ENCODE assay signal across 19 cellular contexts in the genomic region with DNA sequence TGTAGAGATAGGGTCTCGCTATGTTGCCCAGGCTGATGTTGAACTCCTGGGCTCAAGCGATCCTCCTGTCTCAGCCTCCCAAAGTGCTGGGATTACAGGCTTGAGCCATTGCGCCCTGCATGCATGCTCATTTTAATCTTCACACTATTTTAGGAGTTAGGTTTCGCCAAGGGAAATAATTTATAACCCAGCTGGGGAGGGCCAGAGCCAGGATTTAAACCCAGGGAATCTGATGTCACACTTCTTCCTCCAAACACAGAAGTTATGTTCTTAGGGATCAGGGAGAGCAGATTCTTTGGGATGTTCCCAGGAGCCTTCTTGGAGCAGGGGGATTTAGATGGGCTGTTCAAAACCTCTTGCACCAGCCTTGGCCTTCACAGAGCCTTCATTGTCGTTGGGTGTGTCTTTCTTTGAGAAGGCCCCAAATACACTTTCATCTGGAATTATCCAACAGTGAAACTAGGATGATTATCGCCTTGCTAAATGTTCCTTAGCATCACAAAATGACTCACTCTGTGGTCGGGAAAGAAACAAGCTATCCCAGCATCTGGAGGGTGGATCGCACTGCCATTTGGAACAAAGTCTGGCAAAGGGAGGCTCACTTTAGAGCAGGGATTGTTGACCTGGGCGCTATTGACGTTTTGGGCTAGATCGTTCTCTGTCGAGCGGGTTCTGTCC. TPM values are rescaled to one million over a fixed set of nuclear protein-coding genes. Genes with fewer than 3 reads are reported as not detected.
DNase-seq lines count a peak whose midpoint lies in the region; TF ChIP-seq lines count a peak whose summit lies in the region.
"Had no signal": no experiment of that assay in that cellular context is flagged by ENCODE, and none has a peak within 500 bp of the region (broad histone marks: within the 10 kb centered on the region; RNA-seq: fewer than 3 reads in every experiment).

No MANE protein-coding gene starts in this region.

- no peaks in the 10 kb centered on the region for H3K9me2 ChIP-seq in SK-N-SH

- TF ChIP-seq CTCF in AG10803 (conservative IDR thresholded peaks at IDR 0.05; ENCODE audit: low read length) (no peak), fibroblast of mammary gland (conservative IDR thresholded peaks at IDR 0.05; ENCODE audit: control insufficient read depth, insufficient read depth, low read depth, low read length) (no peak), sigmoid colon (IDR thresholded peaks at IDR 0.05) (no peak), SK-N-SH (IDR thresholded peaks at IDR 0.05) (no peak), spleen (IDR thresholded peaks at IDR 0.05 in 8 of 11, conservative IDR thresholded peaks at IDR 0.05 in 3 of 11) (no peak)

- CTCF ChIA-PET in SK-N-SH (lab: Yijun Ruan, JAX) = no interaction called here
- CTCF ChIA-PET in CD4-positive, alpha-beta memory T cell (lab: Charles Lee; ENCODE audit: partially characterized antibody) = no interaction called here

- no peaks in the 10 kb centered on the region for H3K79me2 ChIP-seq in SK-N-SH (ENCODE audit: insufficient read depth)

- no peaks in the 10 kb centered on the region for H3K36me3 Mint-ChIP-seq in CD4-positive, alpha-beta memory T cell
- H3K36me3 Mint-ChIP-seq: immature natural killer cell; stimulated activated naive B cell treated with anti-CD40 and anti-IgM and Interleukin-4, amounts not matched to agents 10 μg/mL and 1 μg/mL and 100 μg/mL, for 72 hours had no signal

- H3K4me2 ChIP-seq in SK-N-SH = no peak overlapping the region
- H3K4me2 ChIP-seq: PC-9 had no signal

- H3K36me3 ChIP-seq in sigmoid colon = no peaks in the 10 kb centered on the region
- no peaks in the 10 kb centered on the region for H3K36me3 ChIP-seq in SK-N-SH (replicated peaks in 1 of 2; ENCODE audit: control insufficient read depth in 1 of 2, insufficient read depth in 2 of 2, low read length in 1 of 2)
- no peaks in the 10 kb centered on the region for H3K36me3 ChIP-seq in CD4-positive, alpha-beta memory T cell (ENCODE audit: insufficient read depth, low read length)
- no peaks in the 10 kb centered on the region for H3K36me3 ChIP-seq in spleen
- H3K36me3 ChIP-seq: neutrophil, upper lobe of right lung had no signal

- no peak overlapping the region for H3K4me3 ChIP-seq in AG10803 (ENCODE audit: low read length)
- no peak overlapping the region for H3K4me3 ChIP-seq in fibroblast of mammary gland (ENCODE audit: control insufficient read depth, low read depth, low read length)
- H3K4me3 ChIP-seq in sigmoid colon = no peak overlapping the region
- no peak overlapping the region for H3K4me3 ChIP-seq in SK-N-SH (ENCODE audit: low read depth in 2 of 2, low read length in 1 of 2)
- H3K4me3 ChIP-seq in CD4-positive, alpha-beta memory T cell (ENCODE audit: low read length in 2 of 2) = no peak overlapping the region
- H3K4me3 ChIP-seq in spleen = no peak overlapping the region
- H3K4me3 ChIP-seq: PC-9, upper lobe of right lung had no signal

- no peaks in the 10 kb centered on the region for H3K9me3 ChIP-seq in sigmoid colon
- no peaks in the 10 kb centered on the region for H3K9me3 ChIP-seq in SK-N-SH
- no peaks in the 10 kb centered on the region for H3K9me3 ChIP-seq in CD4-positive, alpha-beta memory T cell (ENCODE audit: control insufficient read depth in 1 of 2, low read length in 2 of 2)
- no peaks in the 10 kb centered on the region for H3K9me3 ChIP-seq in spleen
- H3K9me3 ChIP-seq: neutrophil, upper lobe of right lung had no signal

- no peaks in the 10 kb centered on the region for H3K27me3 Mint-ChIP-seq in CD4-positive, alpha-beta memory T cell
- H3K27me3 Mint-ChIP-seq: stimulated activated naive B cell treated with anti-CD40 and anti-IgM and Interleukin-4, amounts not matched to agents 10 μg/mL and 1 μg/mL and 100 μg/mL, for 72 hours had no signal

- POLR2A ChIA-PET in SK-N-SH (lab: Yijun Ruan, JAX) = no interaction called here
- POLR2A ChIA-PET in CD4-positive, alpha-beta memory T cell (lab: Charles Lee; ENCODE audit: partially characterized antibody) = no interaction called here

- WGBS in sigmoid colon, 2 donors = 82 to 86% methylated on average over 13 of the region's 13 CpGs
- 83% methylated on average over 13 of the region's 13 CpGs for WGBS in SK-N-SH (ENCODE audit: low lambda C conversion rate)
- 89 to 96% (median 94%) methylated on average over 13 of the region's 13 CpGs for WGBS in spleen, 5 donors

- TF ChIP-seq EP300 in sigmoid colon (IDR thresholded peaks at IDR 0.05) = no peak
- TF ChIP-seq EP300 in SK-N-SH (IDR thresholded peaks at IDR 0.05; ENCODE audit: borderline replicate concordance in 1 of 2, low read depth in 1 of 2, low read length in 1 of 2) = no peak

- H4K20me1 ChIP-seq in SK-N-SH (ENCODE audit: insufficient read depth) = no peaks in the 10 kb centered on the region

- peak overlapping the region; percentile 18 to 62 (median 38) for H3K27ac ChIP-seq in sigmoid colon
- H3K27ac ChIP-seq in SK-N-SH (ENCODE audit: low read depth in 2 of 2, low read length in 1 of 2) = no peak overlapping the region
- no peak overlapping the region for H3K27ac ChIP-seq in CD4-positive, alpha-beta memory T cell (ENCODE audit: low read depth, low read length)
- no peak overlapping the region for H3K27ac ChIP-seq in spleen
- H3K27ac ChIP-seq: neutrophil, PC-9, upper lobe of right lung had no signal

- no peak overlapping the region for H3K9ac ChIP-seq in SK-N-SH

- no peaks in the 10 kb centered on the region for H3K9me3 Mint-ChIP-seq in CD4-positive, alpha-beta memory T cell
- H3K9me3 Mint-ChIP-seq: activated T-cell treated with anti-CD3 and anti-CD28 coated beads, Interleukin-2, amount 50 U/mL, for 72 hours; immature natural killer cell; stimulated activated naive B cell treated with anti-CD40 and anti-IgM and Interleukin-4, amounts not matched to agents 10 μg/mL and 1 μg/mL and 100 μg/mL, for 72 hours had no signal

- H3F3A ChIP-seq in SK-N-SH (replicated peaks; ENCODE audit: insufficient read depth) = no peaks in the 10 kb centered on the region

- no peak for TF ChIP-seq RAD21 in SK-N-SH (IDR thresholded peaks at IDR 0.05; ENCODE audit: low read length)

- H3K4me1 ChIP-seq in sigmoid colon = no peaks in the 10 kb centered on the region
- no peaks in the 10 kb centered on the region for H3K4me1 ChIP-seq in SK-N-SH (ENCODE audit: control insufficient read depth in 1 of 2, insufficient read depth in 2 of 2, low read depth in 1 of 2, low read length in 1 of 2)
- no peaks in the 10 kb centered on the region for H3K4me1 ChIP-seq in CD4-positive, alpha-beta memory T cell (ENCODE audit: insufficient read depth, low read length)
- no peaks in the 10 kb centered on the region for H3K4me1 ChIP-seq in spleen
- H3K4me1 ChIP-seq: upper lobe of right lung had no signal

- intact Hi-C loops in sigmoid colon (cut with DNase I) (no loop called here), spleen (cut with DNase I; ENCODE audit: low total_unique reads) (no loop called here)
- intact Hi-C loops in CD4-positive, alpha-beta memory T cell (cut with micrococcal nuclease) = no loop called here

- H3K27ac Mint-ChIP-seq in CD4-positive, alpha-beta memory T cell = peak overlapping the region in 1 of 7 donors; percentile 19
- H3K27ac Mint-ChIP-seq: activated T-cell treated with anti-CD3 and anti-CD28 coated beads, Interleukin-2, amount 50 U/mL, for 72 hours; immature natural killer cell; stimulated activated naive B cell treated with anti-CD40 and anti-IgM and Interleukin-4, amounts not matched to agents 10 μg/mL and 1 μg/mL and 100 μg/mL, for 72 hours had no signal

- TF ChIP-seq POLR2A in sigmoid colon (IDR thresholded peaks at IDR 0.05) = no peak
- TF ChIP-seq POLR2A in spleen (IDR thresholded peaks at IDR 0.05) = no peak

- H3K27me3 ChIP-seq in sigmoid colon (no peaks in the 10 kb centered on the region), SK-N-SH (ENCODE audit: insufficient read depth) (no peaks in the 10 kb centered on the region), spleen (replicated peaks in 1 of 7) (no peaks in the 10 kb centered on the region)
- no peaks in the 10 kb centered on the region for H3K27me3 ChIP-seq in CD4-positive, alpha-beta memory T cell (ENCODE audit: insufficient read depth, low read length)
- H3K27me3 ChIP-seq: neutrophil, upper lobe of right lung had no signal

- DNase-seq in AG10803 (ENCODE audit: low read depth) (peak; percentile 74), LHCN-M2 (ENCODE audit: low read depth) (peak; percentile 77), fibroblast of mammary gland (ENCODE audit: low read depth) (peak; percentile 73), sigmoid colon (peak; percentile 69), SK-N-SH (no peak), NOMO-1 (lab: John Stamatoyannopoulos, UW; ENCODE audit: unreplicated experiment in 2 of 2) (no peak), spleen (no peak)
- DNase-seq in CD4-positive, alpha-beta memory T cell = no peak
- DNase-seq: activated CD4-positive, alpha-beta T cell treated with anti-CD3 and anti-CD28 coated beads, Interleukin-2, amount 50 U/mL, for 48 hours; activated T-cell treated with anti-CD3 and anti-CD28 coated beads, Interleukin-2, amount 50 U/mL, for 72 hours; AML-193; Calu3; immature natural killer cell; NCI-H187; NCI-H510A treated with DMSO at 0.1 percent for 48 hours; PC-9; stimulated activated naive B cell treated with anti-CD40 and anti-IgM and Interleukin-4, amounts not matched to agents 10 μg/mL and 1 μg/mL and 100 μg/mL, for 72 hours; upper lobe of right lung had no signal

- no peak overlapping the region for H3K4me3 Mint-ChIP-seq in CD4-positive, alpha-beta memory T cell
- H3K4me3 Mint-ChIP-seq: activated T-cell treated with anti-CD3 and anti-CD28 coated beads, Interleukin-2, amount 50 U/mL, for 72 hours; immature natural killer cell; stimulated activated naive B cell treated with anti-CD40 and anti-IgM and Interleukin-4, amounts not matched to agents 10 μg/mL and 1 μg/mL and 100 μg/mL, for 72 hours had no signal

- H3K4me1 Mint-ChIP-seq in CD4-positive, alpha-beta memory T cell = peaks cover 0 to 4% (median 0%) of the 10 kb centered on the region in 4 donors
- H3K4me1 Mint-ChIP-seq: immature natural killer cell; stimulated activated naive B cell treated with anti-CD40 and anti-IgM and Interleukin-4, amounts not matched to agents 10 μg/mL and 1 μg/mL and 100 μg/mL, for 72 hours had no signal

- H2AFZ ChIP-seq in SK-N-SH (ENCODE audit: low read depth) = no peak overlapping the region
- H2AFZ ChIP-seq: PC-9 had no signal

RNA-seq across cellular contexts. Expression of gene PPP1CC, which starts 8.2 kb away (rescaled TPM):
- 147 and 158 TPM in 2 replicates for total RNA-seq in LHCN-M2 (2014; rRNA removed)
- 69.3 TPM for polyA plus RNA-seq in LHCN-M2 (2012)
- 100 to 1,000 TPM; 140 to 208 (median 171) TPM for total RNA-seq in sigmoid colon
- polyA plus RNA-seq in sigmoid colon = 100 to 1,000 TPM; 107 to 272 (median 153) TPM
- 62.0 and 74.3 TPM in 2 replicates for polyA plus RNA-seq in SK-N-SH (2012; rRNA removed)
- polyA plus RNA-seq in SK-N-SH (2012; cell fraction: cytosol; rRNA removed) = 90.5 and 111 TPM in 2 replicates
- polyA plus RNA-seq in SK-N-SH (2012; cell fraction: nucleus; rRNA removed) = 34.3 and 68.3 TPM in 2 replicates
- total RNA-seq in CD4-positive, alpha-beta memory T cell = 100 to 1,000 TPM; 147 to 168 TPM
- polyA plus RNA-seq in CD4-positive, alpha-beta memory T cell = 100 to 1,000 TPM; 140 to 216 TPM
- 100 to 1,000 TPM; 108 to 173 (median 131) TPM for total RNA-seq in spleen
- polyA plus RNA-seq in spleen = 100 to 1,000 TPM in 2 of 3 donors, 10 to 100 TPM in 1; 74.8 to 103 (median 100) TPM

Comparison
In these comparisons a context has a peak if more than half of its experiments do, and no peak if none do; other contexts are left out.
1. DNase-seq: peak in AG10803 (single experiment), LHCN-M2 (single experiment), fibroblast of mammary gland (single experiment) and sigmoid colon (single experiment); none in SK-N-SH (single experiment), CD4-positive, alpha-beta memory T cell (0 of 5), NOMO-1 (0 of 2) and spleen (single experiment).
2. H3K27ac ChIP-seq: peak in sigmoid colon (4 of 4); none in SK-N-SH (0 of 2), CD4-positive, alpha-beta memory T cell (single experiment) and spleen (0 of 8).